ENCODE assay signal across 8 cellular contexts in genomic region chr10:5813341-5814109, GRCh38. TPM values are rescaled to one million over a fixed set of nuclear protein-coding genes. Genes with fewer than 3 reads are reported as not detected.
A peak's percentile ranks its signal among the peaks of the same experiment; 100 is the strongest.
DNase-seq lines count a peak whose midpoint lies in the region; ATAC-seq and TF ChIP-seq lines count a peak whose summit lies in the region.

Gene GDI2 (minus strand): TSS chr10:5813434. CDS start chr10:5813258, 176 bp downstream.

- peak within 1 kb of the TSS; percentile 82 for H3K4me3 ChIP-seq in lung

- peak; percentile 92 for DNase-seq in COLO829 (ENCODE audit: low spot score)
- DNase-seq in HT-29 (ENCODE audit: low spot score): peak; percentile 95
- DNase-seq in NK-92 treated with Interleukin-12 subunit alpha and Interleukin-12 subunit beta, amount 100 ng/mL, for 24 hours (lab: John Stamatoyannopoulos, UW): peak; percentile 91
- DNase-seq in activated CD8-positive, alpha-beta memory T cell treated with anti-CD3 and anti-CD28 coated beads for 24 hours: peak; percentile 99
- DNase-seq in effector CD4-positive, alpha-beta T cell: peak; percentile 97
- peak; percentile 96 for DNase-seq in lung (ENCODE audit: low spot score)
- peak; percentile 91 to 95 (median 95) for DNase-seq in stimulated activated CD4-positive, alpha-beta T cell treated with anti-CD3 and anti-CD28 coated beads, TNF-alpha, amount 100 ng/mL, for 24 hours (ENCODE audit: low read depth in 3 of 3)

- no peaks in the 10 kb centered on the region for H3K27me3 ChIP-seq in lung (ENCODE audit: control insufficient read depth, insufficient read depth)

- peak within 1 kb of the TSS; percentile 97 for H3K27ac ChIP-seq in lung (ENCODE audit: low read depth in 1 of 2, low read length in 1 of 2)

- WGBS in lung, 2 donors: 0 to 1% methylated on average over 48 to 77 of the region's 77 CpGs

- TF ChIP-seq CTCF in lung (IDR thresholded peaks at IDR 0.05; ENCODE audit: control extremely low read depth, extremely low read depth): no peak

- ATAC-seq in GM21360 (IDR thresholded peaks at IDR 0.05; ENCODE audit: unreplicated experiment): peak; percentile 70
- ATAC-seq in lung (ENCODE audit: insufficient read depth, low FRiP score): peak; percentile 94

- H3K9me3 ChIP-seq in lung (ENCODE audit: control insufficient read depth in 2 of 2, insufficient read depth in 1 of 2, low read length in 1 of 2): no peaks in the 10 kb centered on the region

- peaks cover 2 to 15% of the 10 kb centered on the region in 2 donors for H3K4me1 ChIP-seq in lung (ENCODE audit: control insufficient read depth in 2 of 2, insufficient read depth in 2 of 2, low read length in 2 of 2)

- no peaks in the 10 kb centered on the region for H3K36me3 ChIP-seq in lung (ENCODE audit: control insufficient read depth in 2 of 2, insufficient read depth in 2 of 2, low read length in 2 of 2)

RNA-seq across cellular contexts. Expression of gene GDI2, which starts in this region (rescaled TPM):
- total RNA-seq in HT-29 (2014; rRNA removed; shearing (Covaris generic)): 185 and 211 TPM in 2 replicates
- 100 to 1,000 TPM; 167 to 300 TPM for total RNA-seq in lung
- 100 to 1,000 TPM in 1 of 2 donors, 10 to 100 TPM in 1; 64.2 to 162 TPM for polyA plus RNA-seq in lung

Comparison
In these comparisons a context has a peak if more than half of its experiments do, and no peak if none do; other contexts are left out.
1. Peak in every context shown above with its lines: DNase-seq, ATAC-seq, H3K4me3 ChIP-seq and H3K27ac ChIP-seq.